1 cellular context compared by ENCODE assay signal in the genomic region with DNA sequence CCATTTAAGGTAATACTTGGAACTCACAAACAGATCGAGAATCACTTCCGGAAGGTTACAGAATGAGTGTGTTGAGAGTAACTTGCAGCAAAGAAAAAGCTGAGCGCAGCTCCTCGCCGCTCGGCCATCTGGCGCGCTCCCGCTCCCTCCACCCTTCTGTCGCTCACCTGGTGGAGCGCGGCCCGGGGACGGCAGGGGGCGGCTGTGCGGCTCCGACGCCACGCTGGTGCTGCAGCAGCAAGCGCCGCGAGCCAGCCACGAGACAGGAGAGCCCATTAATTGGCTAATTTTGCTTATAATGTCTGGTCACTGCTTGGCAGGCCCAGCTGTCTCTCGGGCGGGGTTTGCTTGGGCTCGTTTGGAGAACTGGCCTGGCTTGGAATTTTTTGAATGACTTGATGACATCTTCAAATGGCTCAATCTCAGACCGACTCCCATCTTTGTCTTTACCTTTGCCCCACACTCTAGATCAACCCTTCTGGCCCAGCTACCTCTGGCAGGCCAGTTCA.
TF ChIP-seq lines count a peak whose summit lies in the region.

No MANE protein-coding gene starts in this region.

TF ChIP-seq in SK-N-SH treated with all-trans-retinoic acid at 6 μM for 48 hours, 23 proteins besides CTCF, POLR2A, EP300 and RAD21 (continued from another document):
- TF ChIP-seq, protein P1, sequence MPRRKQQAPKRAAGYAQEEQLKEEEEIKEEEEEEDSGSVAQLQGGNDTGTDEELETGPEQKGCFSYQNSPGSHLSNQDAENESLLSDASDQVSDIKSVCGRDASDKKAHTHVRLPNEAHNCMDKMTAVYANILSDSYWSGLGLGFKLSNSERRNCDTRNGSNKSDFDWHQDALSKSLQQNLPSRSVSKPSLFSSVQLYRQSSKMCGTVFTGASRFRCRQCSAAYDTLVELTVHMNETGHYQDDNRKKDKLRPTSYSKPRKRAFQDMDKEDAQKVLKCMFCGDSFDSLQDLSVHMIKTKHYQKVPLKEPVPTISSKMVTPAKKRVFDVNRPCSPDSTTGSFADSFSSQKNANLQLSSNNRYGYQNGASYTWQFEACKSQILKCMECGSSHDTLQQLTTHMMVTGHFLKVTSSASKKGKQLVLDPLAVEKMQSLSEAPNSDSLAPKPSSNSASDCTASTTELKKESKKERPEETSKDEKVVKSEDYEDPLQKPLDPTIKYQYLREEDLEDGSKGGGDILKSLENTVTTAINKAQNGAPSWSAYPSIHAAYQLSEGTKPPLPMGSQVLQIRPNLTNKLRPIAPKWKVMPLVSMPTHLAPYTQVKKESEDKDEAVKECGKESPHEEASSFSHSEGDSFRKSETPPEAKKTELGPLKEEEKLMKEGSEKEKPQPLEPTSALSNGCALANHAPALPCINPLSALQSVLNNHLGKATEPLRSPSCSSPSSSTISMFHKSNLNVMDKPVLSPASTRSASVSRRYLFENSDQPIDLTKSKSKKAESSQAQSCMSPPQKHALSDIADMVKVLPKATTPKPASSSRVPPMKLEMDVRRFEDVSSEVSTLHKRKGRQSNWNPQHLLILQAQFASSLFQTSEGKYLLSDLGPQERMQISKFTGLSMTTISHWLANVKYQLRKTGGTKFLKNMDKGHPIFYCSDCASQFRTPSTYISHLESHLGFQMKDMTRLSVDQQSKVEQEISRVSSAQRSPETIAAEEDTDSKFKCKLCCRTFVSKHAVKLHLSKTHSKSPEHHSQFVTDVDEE (CRISPR knock-in tag; IDR thresholded peaks at IDR 0.05), result no peak
- TF ChIP-seq CSDC2 (CRISPR knock-in tag; IDR thresholded peaks at IDR 0.05), result no peak
- no peak for TF ChIP-seq TCF4 (CRISPR knock-in tag; IDR thresholded peaks at IDR 0.05; ENCODE audit: borderline replicate concordance)
- no peak for TF ChIP-seq TOX (CRISPR knock-in tag; IDR thresholded peaks at IDR 0.05; ENCODE audit: borderline replicate concordance)
- TF ChIP-seq, protein P2, sequence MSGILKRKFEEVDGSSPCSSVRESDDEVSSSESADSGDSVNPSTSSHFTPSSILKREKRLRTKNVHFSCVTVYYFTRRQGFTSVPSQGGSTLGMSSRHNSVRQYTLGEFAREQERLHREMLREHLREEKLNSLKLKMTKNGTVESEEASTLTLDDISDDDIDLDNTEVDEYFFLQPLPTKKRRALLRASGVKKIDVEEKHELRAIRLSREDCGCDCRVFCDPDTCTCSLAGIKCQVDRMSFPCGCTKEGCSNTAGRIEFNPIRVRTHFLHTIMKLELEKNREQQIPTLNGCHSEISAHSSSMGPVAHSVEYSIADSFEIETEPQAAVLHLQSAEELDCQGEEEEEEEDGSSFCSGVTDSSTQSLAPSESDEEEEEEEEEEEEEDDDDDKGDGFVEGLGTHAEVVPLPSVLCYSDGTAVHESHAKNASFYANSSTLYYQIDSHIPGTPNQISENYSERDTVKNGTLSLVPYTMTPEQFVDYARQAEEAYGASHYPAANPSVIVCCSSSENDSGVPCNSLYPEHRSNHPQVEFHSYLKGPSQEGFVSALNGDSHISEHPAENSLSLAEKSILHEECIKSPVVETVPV (CRISPR knock-in tag; IDR thresholded peaks at IDR 0.05), result no peak
- no peak for TF ChIP-seq OSR1 (CRISPR knock-in tag; IDR thresholded peaks at IDR 0.05)
TF ChIP-seq in SK-N-SH treated with all-trans-retinoic acid at 6 μM for 48 hours: peak in this region for 0.
